25 cellular contexts compared by ENCODE assay signal in the genomic region with DNA sequence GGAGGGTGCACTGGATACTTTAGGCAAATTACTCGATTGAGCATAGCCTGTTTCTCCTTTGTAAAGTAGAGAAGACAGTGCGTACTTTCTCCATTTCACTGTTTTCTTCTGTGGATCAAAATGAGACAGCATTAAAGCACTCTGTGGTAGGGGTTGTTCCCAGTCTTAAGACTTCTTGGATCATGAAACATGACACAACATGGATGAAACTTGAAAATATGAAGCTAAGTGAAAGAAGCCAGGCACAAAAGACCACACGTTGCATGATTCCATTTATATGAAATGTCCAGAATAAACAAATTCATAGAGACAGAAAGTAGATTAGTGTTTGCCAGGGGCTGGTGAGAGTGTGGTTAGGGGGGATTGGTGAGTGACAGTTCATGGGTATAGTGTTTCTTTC.
DNase-seq lines count a peak whose midpoint lies in the region; ATAC-seq and TF ChIP-seq lines count a peak whose summit lies in the region.
"Had no signal": no experiment of that assay in that cellular context is flagged by ENCODE, and none has a peak within 500 bp of the region (broad histone marks: within the 10 kb centered on the region; RNA-seq: fewer than 3 reads in every experiment).

No MANE protein-coding gene starts in this region.

- H4K20me1 ChIP-seq in MM.1S (ENCODE audit: insufficient read depth, low read length) (no peaks in the 10 kb centered on the region), PC-9 (ENCODE audit: insufficient read depth) (no peaks in the 10 kb centered on the region)

- TF ChIP-seq EP300 in suprapubic skin (IDR thresholded peaks at IDR 0.05), result no peak

- H3K79me2 ChIP-seq in MM.1S (ENCODE audit: low read length), result no peaks in the 10 kb centered on the region
- H3K79me2 ChIP-seq in PC-9 (ENCODE audit: low read depth), result no peaks in the 10 kb centered on the region

- H3K9me2 ChIP-seq in MM.1S (replicated peaks; ENCODE audit: insufficient read depth, low read length) (no peaks in the 10 kb centered on the region), PC-9 (ENCODE audit: insufficient read depth) (no peaks in the 10 kb centered on the region)

- no peaks in the 10 kb centered on the region for H3K9me3 ChIP-seq in MM.1S (replicated peaks; ENCODE audit: insufficient read depth, low read length)
- no peaks in the 10 kb centered on the region for H3K9me3 ChIP-seq in suprapubic skin
- 0 out of 2 replicates have a peak, but pooled peaks cover 3% of the 10 kb centered on the region for H3K9me3 ChIP-seq in PC-9 (ENCODE audit: insufficient read depth, low read depth)
- H3K9me3 ChIP-seq: esophagus squamous epithelium, sigmoid colon had no signal

- peaks cover 14% of the 10 kb centered on the region for H3K27me3 Mint-ChIP-seq in brain
- H3K27me3 Mint-ChIP-seq: activated CD4-positive, alpha-beta T cell treated with anti-CD3 and anti-CD28 coated beads for 36 hours; activated naive CD4-positive, alpha-beta T cell treated with anti-CD3 and anti-CD28 coated beads, Interleukin-2, amount 50 U/mL, for 24 hours had no signal

- H3K36me3 Mint-ChIP-seq in brain, result no peaks in the 10 kb centered on the region
- H3K36me3 Mint-ChIP-seq: activated naive CD4-positive, alpha-beta T cell treated with anti-CD3 and anti-CD28 coated beads, Interleukin-2, amount 50 U/mL, for 24 hours; mesothelial cell of epicardium had no signal

- POLR2A ChIA-PET in PC-9 (lab: Charles Lee; ENCODE audit: unreplicated experiment), result no interaction called here

- peaks cover 5% of the 10 kb centered on the region for H3K4me1 ChIP-seq in MM.1S (ENCODE audit: low read length)
- H3K4me1 ChIP-seq in foreskin keratinocyte, result peaks cover 23% of the 10 kb centered on the region
- H3K4me1 ChIP-seq in suprapubic skin, result peaks cover 58% of the 10 kb centered on the region
- H3K4me1 ChIP-seq in PC-9 (replicated peaks; ENCODE audit: insufficient read depth), result peaks cover 18% of the 10 kb centered on the region

- no peak for TF ChIP-seq POLR2A in suprapubic skin (IDR thresholded peaks at IDR 0.05)

- H3K27me3 ChIP-seq in MM.1S (replicated peaks; ENCODE audit: insufficient read depth, low read length) (0 out of 2 replicates have a peak, but pooled peaks cover 6% of the 10 kb centered on the region), foreskin keratinocyte (no peaks in the 10 kb centered on the region), suprapubic skin (no peaks in the 10 kb centered on the region), PC-9 (ENCODE audit: insufficient read depth, low read depth) (no peaks in the 10 kb centered on the region)

- H3K4me3 ChIP-seq in MM.1S (ENCODE audit: low read length) (no peak overlapping the region), suprapubic skin (no peak overlapping the region), PC-9 (no peak overlapping the region)
- H3K4me3 ChIP-seq: sigmoid colon had no signal

- ATAC-seq in foreskin keratinocyte, result no peak
- ATAC-seq: activated CD4-positive, alpha-beta T cell treated with anti-CD3 and anti-CD28 coated beads for 36 hours; left colon had no signal

- intact Hi-C loops in PC-9 (cut with micrococcal nuclease; ENCODE audit: unreplicated experiment), result no loop called here

- H3K4me2 ChIP-seq in MM.1S (ENCODE audit: low read depth, low read length), result peak overlapping the region; percentile 60; the same call in 1 of the 2 replicates
- H3K4me2 ChIP-seq in PC-9, result no peak overlapping the region
- H3K4me2 ChIP-seq: KMS-11 had no signal

- WGBS in suprapubic skin, result 83% methylated on average over 3 of the region's 3 CpGs

- peak overlapping the region in 4 of 5 experiments; percentile 2 to 96 (median 66) for H3K27ac Mint-ChIP-seq in brain
- H3K27ac Mint-ChIP-seq: activated CD4-positive, alpha-beta T cell treated with anti-CD3 and anti-CD28 coated beads for 36 hours; activated naive CD4-positive, alpha-beta T cell treated with anti-CD3 and anti-CD28 coated beads, Interleukin-2, amount 50 U/mL, for 24 hours; H9; mesothelial cell of epicardium; progenitor cell of endocrine pancreas had no signal

- TF ChIP-seq CTCF in MM.1S (IDR thresholded peaks at IDR 0.05; ENCODE audit: low read length) (no peak), brain (conservative IDR thresholded peaks at IDR 0.05) (no peak), foreskin keratinocyte (conservative IDR thresholded peaks at IDR 0.05) (no peak), suprapubic skin (IDR thresholded peaks at IDR 0.05) (no peak), PC-9 (conservative IDR thresholded peaks at IDR 0.05) (no peak)

- H3K9me3 Mint-ChIP-seq in brain, result peaks cover 2 to 11% (median 5%) of the 10 kb centered on the region in 5 experiments
- H3K9me3 Mint-ChIP-seq: activated naive CD4-positive, alpha-beta T cell treated with anti-CD3 and anti-CD28 coated beads, Interleukin-2, amount 50 U/mL, for 24 hours; CD8-positive, alpha-beta memory T cell had no signal

- CTCF ChIA-PET in PC-9 (lab: Charles Lee), result no interaction called here

- H3F3A ChIP-seq in MM.1S (ENCODE audit: insufficient read depth, low read length) (no peaks in the 10 kb centered on the region), PC-9 (ENCODE audit: insufficient read depth, low read depth) (0 out of 2 replicates have a peak, but pooled peaks cover 16% of the 10 kb centered on the region)

- DNase-seq in MM.1S, result no peak
- no peak for DNase-seq in foreskin keratinocyte
- DNase-seq in suprapubic skin (ENCODE audit: low spot score in 2 of 2), result no peak
- no peak for DNase-seq in PC-9
- DNase-seq in activated effector memory CD4-positive, alpha-beta T cell treated with anti-CD3 and anti-CD28 coated beads, Interleukin-2, amount 50 U/mL, for 16 hours, result no peak
- DNase-seq in NCI-H524 (lab: John Stamatoyannopoulos, UW), result no peak
- DNase-seq: activated CD4-positive, alpha-beta T cell treated with anti-CD3 and anti-CD28 coated beads for 36 hours; CD8-positive, alpha-beta memory T cell; DMS53; effector memory CD4-positive, alpha-beta T cell; esophagus squamous epithelium; GF-D8; H9; left colon; NCI-H187; NCI-H69; OCI-M1; SHP77 treated with DMSO at 0.1 percent for 48 hours; stimulated activated CD4-positive, alpha-beta T cell treated with anti-CD3 and anti-CD28 coated beads, Interleukin-1b, Interleukin-23, amount 100 ng/mL, for 48 hours had no signal

- no peak overlapping the region for H3K9ac ChIP-seq in MM.1S (ENCODE audit: low read length)
- H3K9ac ChIP-seq: KMS-11 had no signal

- BruUV-seq in PC-9 (replicated peaks; lab: Mats Ljungman, UMichigan), result no TSS peak

- H3K27ac ChIP-seq in MM.1S (ENCODE audit: low read length) (no peak overlapping the region), foreskin keratinocyte (peak overlapping the region; percentile 92), suprapubic skin (peak overlapping the region; percentile 91), PC-9 (no peak overlapping the region)
- H3K27ac ChIP-seq: KMS-11, sigmoid colon had no signal

- H3K4me3 Mint-ChIP-seq in brain, result no peak overlapping the region
- H3K4me3 Mint-ChIP-seq: activated CD4-positive, alpha-beta T cell treated with anti-CD3 and anti-CD28 coated beads for 36 hours; activated naive CD4-positive, alpha-beta T cell treated with anti-CD3 and anti-CD28 coated beads, Interleukin-2, amount 50 U/mL, for 24 hours; CD8-positive, alpha-beta memory T cell; H9; mesothelial cell of epicardium had no signal

- peaks cover 54% of the 10 kb centered on the region for H3K4me1 Mint-ChIP-seq in brain
- H3K4me1 Mint-ChIP-seq: mesothelial cell of epicardium had no signal

- no peaks in the 10 kb centered on the region for H3K36me3 ChIP-seq in MM.1S (replicated peaks; ENCODE audit: insufficient read depth, low read length)
- H3K36me3 ChIP-seq in suprapubic skin, result no peaks in the 10 kb centered on the region
- H3K36me3 ChIP-seq in PC-9 (ENCODE audit: low read depth), result no peaks in the 10 kb centered on the region
- H3K36me3 ChIP-seq: esophagus squamous epithelium, sigmoid colon had no signal

- H2AFZ ChIP-seq in MM.1S (ENCODE audit: low read length) (no peak overlapping the region), PC-9 (no peak overlapping the region)

Comparison
In these comparisons a context has a peak if more than half of its experiments do, and no peak if none do; other contexts are left out.
1. H3K27ac ChIP-seq: peak in foreskin keratinocyte (single experiment) and suprapubic skin (single experiment); none in MM.1S (single experiment) and PC-9 (single experiment).